10 cellular contexts compared by ENCODE assay signal in the genomic region with DNA sequence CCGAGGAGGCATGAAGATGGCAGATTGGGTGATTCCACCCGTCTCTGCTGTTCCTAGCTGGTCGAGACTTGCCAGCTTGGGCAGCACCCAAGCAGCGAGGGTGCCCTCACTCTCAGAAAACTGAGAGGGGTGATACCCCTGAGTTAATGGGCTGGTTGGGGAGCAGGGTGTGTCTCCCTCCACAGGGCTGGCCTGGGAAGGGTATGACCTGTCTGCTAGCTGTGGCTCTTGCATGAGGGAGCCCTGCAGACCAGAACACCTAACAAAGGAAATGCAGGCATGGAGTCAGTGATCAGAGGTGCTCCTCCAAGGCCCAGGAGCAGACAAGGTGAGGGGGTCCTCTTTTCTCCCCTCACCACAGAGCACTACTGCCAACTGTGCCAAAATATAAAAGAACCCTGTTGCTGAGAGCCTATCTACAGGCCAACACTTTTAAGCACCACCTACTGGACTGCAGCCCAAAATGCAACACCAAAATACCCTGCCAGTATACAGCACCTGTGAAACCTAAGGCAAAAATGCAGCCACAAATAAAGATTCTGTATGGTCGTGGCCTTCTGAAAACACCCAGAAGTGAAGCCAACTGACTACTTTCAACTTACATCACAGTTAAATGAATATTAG. TPM values are rescaled to one million over a fixed set of nuclear protein-coding genes. Genes with fewer than 3 reads are reported as not detected.
DNase-seq lines count a peak whose midpoint lies in the region; ATAC-seq and TF ChIP-seq lines count a peak whose summit lies in the region.
"Had no signal": no experiment of that assay in that cellular context is flagged by ENCODE, and none has a peak within 500 bp of the region (broad histone marks: within the 10 kb centered on the region; RNA-seq: fewer than 3 reads in every experiment).

No MANE protein-coding gene starts in this region.

- POLR2A ChIA-PET in BJ (lab: Charles Lee) = no interaction called here

- DNase-seq in BJ (ENCODE audit: low read depth) = no peak
- no peak for DNase-seq in endothelial cell (ENCODE audit: low spot score)
- no peak for DNase-seq in medulla oblongata (ENCODE audit: extremely low spot score)
- no peak for DNase-seq in RPMI8226
- DNase-seq in activated T-cell treated with anti-CD3 and anti-CD28 coated beads, Interleukin-2, amount 50 U/mL, for 72 hours = no peak
- DNase-seq: activated naive CD4-positive, alpha-beta T cell treated with anti-CD3 and anti-CD28 coated beads for 36 hours had no signal

- H3K4me3 ChIP-seq in BJ (ENCODE audit: low read depth, low read length) = no peak overlapping the region

- no peak overlapping the region for H3K27ac Mint-ChIP-seq in endothelial cell (ENCODE audit: unreplicated experiment)
- H3K27ac Mint-ChIP-seq in activated T-cell treated with anti-CD3 and anti-CD28 coated beads, Interleukin-2, amount 50 U/mL, for 72 hours = no peak overlapping the region
- H3K27ac Mint-ChIP-seq: activated naive CD4-positive, alpha-beta T cell treated with anti-CD3 and anti-CD28 coated beads for 36 hours had no signal

- H3K4me1 Mint-ChIP-seq in endothelial cell (ENCODE audit: unreplicated experiment) = no peaks in the 10 kb centered on the region
- no peaks in the 10 kb centered on the region for H3K4me1 Mint-ChIP-seq in activated T-cell treated with anti-CD3 and anti-CD28 coated beads, Interleukin-2, amount 50 U/mL, for 72 hours (ENCODE audit: low read depth)

- no peaks in the 10 kb centered on the region for H3K27me3 Mint-ChIP-seq in endothelial cell (ENCODE audit: unreplicated experiment)
- H3K27me3 Mint-ChIP-seq in activated T-cell treated with anti-CD3 and anti-CD28 coated beads, Interleukin-2, amount 50 U/mL, for 72 hours (ENCODE audit: low read depth) = peaks cover 5% of the 10 kb centered on the region

- no peaks in the 10 kb centered on the region for H3K36me3 Mint-ChIP-seq in endothelial cell (ENCODE audit: low read depth, unreplicated experiment)
- H3K36me3 Mint-ChIP-seq in activated T-cell treated with anti-CD3 and anti-CD28 coated beads, Interleukin-2, amount 50 U/mL, for 72 hours (ENCODE audit: insufficient read depth in 2 of 2) = no peaks in the 10 kb centered on the region

- CTCF ChIA-PET in BJ (lab: Yijun Ruan, JAX) = interaction anchor here (1.0 to 1.5 kb wide), 3 partner anchors 33 to 554 kb away, joined by 3 to 5 read pairs (median 4); no protein-coding TSS in a partner anchor

- ATAC-seq in GM18907 (IDR thresholded peaks at IDR 0.05; ENCODE audit: unreplicated experiment) = peak; percentile 78
- peak; percentile 43 for ATAC-seq in HG03442 (IDR thresholded peaks at IDR 0.05; ENCODE audit: unreplicated experiment)
- no peak for ATAC-seq in HG03521 (IDR thresholded peaks at IDR 0.05; ENCODE audit: unreplicated experiment)
- no peak for ATAC-seq in activated T-cell treated with anti-CD3 and anti-CD28 coated beads, Interleukin-2, amount 50 U/mL, for 72 hours (replicated peaks in 1 of 2)

- no peaks in the 10 kb centered on the region; the same call in 1 of the 2 replicates for H3K27me3 ChIP-seq in BJ (ENCODE audit: control insufficient read depth, insufficient read depth, low read length)

- peak; percentile 13; the same call in 1 of the 2 replicates for TF ChIP-seq CTCF in BJ (IDR thresholded peaks at IDR 0.05; ENCODE audit: insufficient read depth, low read depth, low read length)
- TF ChIP-seq CTCF in endothelial cell (IDR thresholded peaks at IDR 0.05; ENCODE audit: unreplicated experiment) = peak; percentile 15

- no peaks in the 10 kb centered on the region for H3K9me3 Mint-ChIP-seq in endothelial cell (ENCODE audit: unreplicated experiment)
- no peaks in the 10 kb centered on the region for H3K9me3 Mint-ChIP-seq in activated T-cell treated with anti-CD3 and anti-CD28 coated beads, Interleukin-2, amount 50 U/mL, for 72 hours
- H3K9me3 Mint-ChIP-seq: activated naive CD4-positive, alpha-beta T cell treated with anti-CD3 and anti-CD28 coated beads for 36 hours had no signal

- H3K4me3 Mint-ChIP-seq in endothelial cell (ENCODE audit: unreplicated experiment) = no peak overlapping the region
- no peak overlapping the region for H3K4me3 Mint-ChIP-seq in activated T-cell treated with anti-CD3 and anti-CD28 coated beads, Interleukin-2, amount 50 U/mL, for 72 hours
- H3K4me3 Mint-ChIP-seq: activated naive CD4-positive, alpha-beta T cell treated with anti-CD3 and anti-CD28 coated beads for 36 hours had no signal

- H3K36me3 ChIP-seq in BJ (ENCODE audit: control insufficient read depth, insufficient read depth, low read length) = no peaks in the 10 kb centered on the region

RNA-seq across cellular contexts. Expression of a gene that starts 35.8 kb away (rescaled TPM):
- 0.66 and 0.72 TPM in 2 replicates for polyA plus RNA-seq in BJ (2011; rRNA removed)
- 1.0 and 2.6 TPM in 2 replicates for polyA minus RNA-seq in BJ (2011; rRNA and poly(A)+ RNA removed)
- total RNA-seq in endothelial cell (ENCODE audit: unreplicated experiment) = 12.2 TPM
- total RNA-seq in activated T-cell treated with anti-CD3 and anti-CD28 coated beads, Interleukin-2, amount 50 U/mL, for 72 hours = 1 to 10 TPM; 6.4 to 7.8 TPM

RNA-seq across cellular contexts. Expression of a gene that starts 43.3 kb away (rescaled TPM):
- not detected in 2 replicates for polyA plus RNA-seq in BJ (2011; rRNA removed)
- polyA minus RNA-seq in BJ (2011; rRNA and poly(A)+ RNA removed) = not detected in 2 replicates
- not detected for total RNA-seq in endothelial cell (ENCODE audit: unreplicated experiment)
- total RNA-seq in activated T-cell treated with anti-CD3 and anti-CD28 coated beads, Interleukin-2, amount 50 U/mL, for 72 hours = not detected
- total RNA-seq: activated naive CD4-positive, alpha-beta T cell treated with anti-CD3 and anti-CD28 coated beads for 36 hours; skeletal muscle tissue had no signal

Comparison
In these comparisons a context has a peak if more than half of its experiments do, and no peak if none do; other contexts are left out.
1. ATAC-seq: peak in GM18907 (single experiment) and HG03442 (single experiment); none in HG03521 (single experiment) and activated T-cell treated with anti-CD3 and anti-CD28 coated beads, Interleukin-2, amount 50 U/mL, for 72 hours (0 of 2).